1 cellular context compared by ENCODE assay signal in the genomic region with DNA sequence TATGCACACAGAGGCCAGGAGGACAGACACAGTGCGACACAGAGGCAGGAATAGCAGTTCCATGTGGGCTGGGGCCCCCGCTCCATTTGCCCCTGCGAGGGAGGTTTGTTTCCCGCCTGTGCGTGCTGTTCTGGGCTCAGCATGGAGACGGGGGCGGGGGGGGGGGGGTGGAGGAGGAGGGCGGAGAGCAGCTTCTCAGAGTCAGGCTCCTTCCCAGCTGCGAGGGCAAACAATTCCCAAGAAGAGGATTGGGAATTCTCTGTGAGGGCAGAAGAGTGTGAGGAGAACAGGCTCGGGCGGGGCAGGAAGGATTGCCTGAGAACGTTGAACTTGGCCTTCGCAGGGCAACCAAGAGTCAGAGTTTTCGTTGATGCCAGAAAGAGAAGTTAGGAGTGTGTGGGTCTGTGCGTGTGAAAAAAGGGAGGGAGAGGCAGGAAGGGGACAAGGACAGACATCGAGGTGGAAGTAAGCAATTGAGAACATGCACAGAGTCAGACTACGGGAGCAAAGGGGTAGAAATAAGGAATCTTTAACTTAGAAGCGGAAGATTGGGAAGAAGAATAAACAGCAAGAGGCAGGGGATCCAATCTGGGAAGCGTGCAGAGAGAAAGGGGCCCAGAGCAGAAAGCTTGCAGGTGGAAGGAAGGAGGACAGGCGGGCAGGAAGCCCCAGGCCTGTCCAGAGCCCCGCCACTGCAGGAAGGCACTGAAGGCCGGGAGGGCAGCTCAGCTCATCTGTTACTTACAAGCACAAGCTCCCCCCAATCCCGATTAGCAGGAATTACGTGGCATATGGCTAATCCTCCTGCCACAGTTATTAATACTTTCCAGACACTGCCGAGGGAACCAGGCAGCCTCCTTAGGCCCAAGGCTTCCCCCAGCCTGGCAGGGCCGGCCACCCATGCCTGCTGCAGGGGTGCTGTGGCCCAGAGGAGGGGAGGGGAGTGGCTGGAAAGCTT.
TF ChIP-seq lines count a peak whose summit lies in the region.

No MANE protein-coding gene starts in this region.

TF ChIP-seq in GM23338, 12 proteins besides CTCF, POLR2A, EP300 and RAD21 (continued from another document):
- TF ChIP-seq, protein P1, sequence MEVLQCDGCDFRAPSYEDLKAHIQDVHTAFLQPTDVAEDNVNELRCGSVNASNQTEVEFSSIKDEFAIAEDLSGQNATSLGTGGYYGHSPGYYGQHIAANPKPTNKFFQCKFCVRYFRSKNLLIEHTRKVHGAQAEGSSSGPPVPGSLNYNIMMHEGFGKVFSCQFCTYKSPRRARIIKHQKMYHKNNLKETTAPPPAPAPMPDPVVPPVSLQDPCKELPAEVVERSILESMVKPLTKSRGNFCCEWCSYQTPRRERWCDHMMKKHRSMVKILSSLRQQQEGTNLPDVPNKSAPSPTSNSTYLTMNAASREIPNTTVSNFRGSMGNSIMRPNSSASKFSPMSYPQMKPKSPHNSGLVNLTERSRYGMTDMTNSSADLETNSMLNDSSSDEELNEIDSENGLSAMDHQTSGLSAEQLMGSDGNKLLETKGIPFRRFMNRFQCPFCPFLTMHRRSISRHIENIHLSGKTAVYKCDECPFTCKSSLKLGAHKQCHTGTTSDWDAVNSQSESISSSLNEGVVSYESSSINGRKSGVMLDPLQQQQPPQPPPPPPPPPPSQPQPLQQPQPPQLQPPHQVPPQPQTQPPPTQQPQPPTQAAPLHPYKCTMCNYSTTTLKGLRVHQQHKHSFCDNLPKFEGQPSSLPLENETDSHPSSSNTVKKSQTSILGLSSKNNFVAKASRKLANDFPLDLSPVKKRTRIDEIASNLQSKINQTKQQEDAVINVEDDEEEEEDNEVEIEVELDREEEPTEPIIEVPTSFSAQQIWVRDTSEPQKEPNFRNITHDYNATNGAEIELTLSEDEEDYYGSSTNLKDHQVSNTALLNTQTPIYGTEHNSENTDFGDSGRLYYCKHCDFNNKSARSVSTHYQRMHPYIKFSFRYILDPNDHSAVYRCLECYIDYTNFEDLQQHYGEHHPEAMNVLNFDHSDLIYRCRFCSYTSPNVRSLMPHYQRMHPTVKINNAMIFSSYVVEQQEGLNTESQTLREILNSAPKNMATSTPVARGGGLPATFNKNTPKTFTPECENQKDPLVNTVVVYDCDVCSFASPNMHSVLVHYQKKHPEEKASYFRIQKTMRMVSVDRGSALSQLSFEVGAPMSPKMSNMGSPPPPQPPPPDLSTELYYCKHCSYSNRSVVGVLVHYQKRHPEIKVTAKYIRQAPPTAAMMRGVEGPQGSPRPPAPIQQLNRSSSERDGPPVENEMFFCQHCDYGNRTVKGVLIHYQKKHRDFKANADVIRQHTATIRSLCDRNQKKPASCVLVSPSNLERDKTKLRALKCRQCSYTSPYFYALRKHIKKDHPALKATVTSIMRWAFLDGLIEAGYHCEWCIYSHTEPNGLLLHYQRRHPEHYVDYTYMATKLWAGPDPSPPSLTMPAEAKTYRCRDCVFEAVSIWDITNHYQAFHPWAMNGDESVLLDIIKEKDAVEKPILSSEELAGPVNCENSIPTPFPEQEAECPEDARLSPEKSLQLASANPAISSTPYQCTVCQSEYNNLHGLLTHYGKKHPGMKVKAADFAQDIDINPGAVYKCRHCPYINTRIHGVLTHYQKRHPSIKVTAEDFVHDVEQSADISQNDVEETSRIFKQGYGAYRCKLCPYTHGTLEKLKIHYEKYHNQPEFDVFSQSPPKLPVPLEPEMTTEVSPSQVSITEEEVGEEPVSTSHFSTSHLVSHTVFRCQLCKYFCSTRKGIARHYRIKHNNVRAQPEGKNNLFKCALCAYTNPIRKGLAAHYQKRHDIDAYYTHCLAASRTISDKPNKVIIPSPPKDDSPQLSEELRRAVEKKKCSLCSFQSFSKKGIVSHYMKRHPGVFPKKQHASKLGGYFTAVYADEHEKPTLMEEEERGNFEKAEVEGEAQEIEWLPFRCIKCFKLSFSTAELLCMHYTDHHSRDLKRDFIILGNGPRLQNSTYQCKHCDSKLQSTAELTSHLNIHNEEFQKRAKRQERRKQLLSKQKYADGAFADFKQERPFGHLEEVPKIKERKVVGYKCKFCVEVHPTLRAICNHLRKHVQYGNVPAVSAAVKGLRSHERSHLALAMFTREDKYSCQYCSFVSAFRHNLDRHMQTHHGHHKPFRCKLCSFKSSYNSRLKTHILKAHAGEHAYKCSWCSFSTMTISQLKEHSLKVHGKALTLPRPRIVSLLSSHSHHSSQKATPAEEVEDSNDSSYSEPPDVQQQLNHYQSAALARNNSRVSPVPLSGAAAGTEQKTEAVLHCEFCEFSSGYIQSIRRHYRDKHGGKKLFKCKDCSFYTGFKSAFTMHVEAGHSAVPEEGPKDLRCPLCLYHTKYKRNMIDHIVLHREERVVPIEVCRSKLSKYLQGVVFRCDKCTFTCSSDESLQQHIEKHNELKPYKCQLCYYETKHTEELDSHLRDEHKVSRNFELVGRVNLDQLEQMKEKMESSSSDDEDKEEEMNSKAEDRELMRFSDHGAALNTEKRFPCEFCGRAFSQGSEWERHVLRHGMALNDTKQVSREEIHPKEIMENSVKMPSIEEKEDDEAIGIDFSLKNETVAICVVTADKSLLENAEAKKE (CRISPR knock-in tag; IDR thresholded peaks at IDR 0.05): no peak
- no peak for TF ChIP-seq EZH2 (IDR thresholded peaks at IDR 0.05; ENCODE audit: low read depth, unreplicated experiment)
